In the genomic region with DNA sequence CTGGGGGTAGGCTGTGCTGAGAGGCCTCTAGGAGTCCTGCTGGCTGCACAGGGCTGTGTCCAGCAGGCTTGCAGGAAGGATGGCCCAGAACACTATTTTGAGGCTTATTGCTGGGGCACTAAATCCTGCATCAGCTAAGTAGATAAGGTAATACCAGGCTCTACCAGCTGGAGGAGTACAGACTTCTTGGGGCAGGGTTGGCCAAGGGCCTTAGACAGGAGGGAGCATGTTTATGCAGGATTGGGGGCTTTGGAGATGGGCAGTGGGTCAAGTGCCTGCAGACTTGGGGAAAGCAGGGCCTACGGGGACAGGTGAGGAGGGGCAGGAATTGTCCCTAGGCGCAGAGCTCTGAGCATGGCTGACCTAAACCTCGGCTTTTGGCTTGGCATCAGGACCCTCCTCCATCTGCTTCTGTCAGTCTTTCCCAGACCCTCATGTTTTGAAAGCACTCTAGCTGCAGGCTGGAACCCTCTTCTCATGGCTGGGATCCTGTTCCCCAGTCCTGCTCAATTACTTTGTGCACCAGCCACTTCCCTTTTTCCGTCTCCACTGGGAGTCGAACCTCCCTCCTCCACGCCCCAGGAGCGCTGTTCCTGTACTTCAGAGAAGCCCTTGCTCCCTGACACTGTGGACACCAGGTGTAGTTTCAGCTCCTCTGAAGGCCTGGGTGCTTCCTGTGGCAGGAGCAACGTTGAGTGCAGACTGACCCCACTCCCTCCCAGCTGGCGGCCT, we compare ENCODE assay signal across 10 cellular contexts.
DNase-seq lines count a peak whose midpoint lies in the region; ATAC-seq and TF ChIP-seq lines count a peak whose summit lies in the region.
"Had no signal": no experiment of that assay in that cellular context is flagged by ENCODE, and none has a peak within 500 bp of the region (broad histone marks: within the 10 kb centered on the region; RNA-seq: fewer than 3 reads in every experiment).

No MANE protein-coding gene starts in this region.

- H3K27me3 ChIP-seq in BJ (ENCODE audit: control insufficient read depth, insufficient read depth, low read length) (peaks cover 2% of the 10 kb centered on the region; the same call in 1 of the 2 replicates), WERI-Rb-1 (ENCODE audit: insufficient read depth, low read depth, severe bottlenecking) (no peaks in the 10 kb centered on the region), upper lobe of right lung (no peaks in the 10 kb centered on the region)

- no peaks in the 10 kb centered on the region for H3K4me1 ChIP-seq in upper lobe of right lung

- H3K4me3 ChIP-seq in BJ (ENCODE audit: low read depth, low read length), result no peak overlapping the region
- H3K4me3 ChIP-seq in WERI-Rb-1 (ENCODE audit: low read depth, low read length), result no peak overlapping the region
- H3K4me3 ChIP-seq in upper lobe of right lung, result no peak overlapping the region

- ATAC-seq in upper lobe of right lung, result no peak
- ATAC-seq: stimulated activated naive CD8-positive, alpha-beta T cell treated with anti-CD3 and anti-CD28 coated beads, Interleukin-15, Interleukin-2, amounts not matched to agents 100 U/mL and 50 U/mL, for 24 hours had no signal

- no peaks in the 10 kb centered on the region for H3K36me3 ChIP-seq in BJ (ENCODE audit: control insufficient read depth, insufficient read depth, low read length)
- H3K36me3 ChIP-seq in WERI-Rb-1, result no peaks in the 10 kb centered on the region
- H3K36me3 ChIP-seq in upper lobe of right lung, result no peaks in the 10 kb centered on the region

- CTCF ChIA-PET in BJ (lab: Yijun Ruan, JAX), result interaction anchor here (0.7 to 4.7 kb wide), 6 partner anchors 10 to 37 kb away, joined by 3 to 23 read pairs (median 4); no protein-coding TSS in a partner anchor

- H3K9me3 ChIP-seq in WERI-Rb-1 (ENCODE audit: severe bottlenecking) (peaks cover 5% of the 10 kb centered on the region), upper lobe of right lung (no peaks in the 10 kb centered on the region)

- POLR2A ChIA-PET in BJ (lab: Charles Lee), result no interaction called here

- intact Hi-C loops in upper lobe of right lung (cut with DNase I), result no loop called here

- H3K27ac ChIP-seq in WERI-Rb-1 (no peak overlapping the region), upper lobe of right lung (no peak overlapping the region)

- TF ChIP-seq CTCF in BJ (IDR thresholded peaks at IDR 0.05; ENCODE audit: insufficient read depth, low read depth, low read length) (peak; percentile 27; the same call in 1 of the 2 replicates), WERI-Rb-1 (IDR thresholded peaks at IDR 0.05; ENCODE audit: low read depth, low read length) (peak; percentile 44), upper lobe of right lung (IDR thresholded peaks at IDR 0.05) (no peak)

- DNase-seq in BJ (ENCODE audit: low read depth) (no peak), HT-29 (ENCODE audit: low spot score) (peak; percentile 8), WERI-Rb-1 (peak; percentile 24), iris pigment epithelial cell (ENCODE audit: low read depth) (peak; percentile 11), GF-D8 (lab: John Stamatoyannopoulos, UW) (no peak), KG1 (lab: John Stamatoyannopoulos, UW) (no peak), upper lobe of right lung (no peak)
- no peak for DNase-seq in activated T-cell treated with anti-CD3 and anti-CD28 coated beads, Interleukin-2, amount 50 U/mL, for 1 hour
- DNase-seq: NCI-H226; stimulated activated naive CD8-positive, alpha-beta T cell treated with anti-CD3 and anti-CD28 coated beads, Interleukin-15, Interleukin-2, amounts not matched to agents 100 U/mL and 50 U/mL, for 24 hours had no signal

Comparison
In these comparisons a context has a peak if more than half of its experiments do, and no peak if none do; other contexts are left out.
1. DNase-seq: peak in HT-29 (single experiment), WERI-Rb-1 (single experiment) and iris pigment epithelial cell (single experiment); none in BJ (single experiment), GF-D8 (single experiment), KG1 (single experiment), activated T-cell treated with anti-CD3 and anti-CD28 coated beads, Interleukin-2, amount 50 U/mL, for 1 hour (single experiment) and upper lobe of right lung (single experiment).